Comparison of ENCODE assay signal across 23 cellular contexts in the genomic region with DNA sequence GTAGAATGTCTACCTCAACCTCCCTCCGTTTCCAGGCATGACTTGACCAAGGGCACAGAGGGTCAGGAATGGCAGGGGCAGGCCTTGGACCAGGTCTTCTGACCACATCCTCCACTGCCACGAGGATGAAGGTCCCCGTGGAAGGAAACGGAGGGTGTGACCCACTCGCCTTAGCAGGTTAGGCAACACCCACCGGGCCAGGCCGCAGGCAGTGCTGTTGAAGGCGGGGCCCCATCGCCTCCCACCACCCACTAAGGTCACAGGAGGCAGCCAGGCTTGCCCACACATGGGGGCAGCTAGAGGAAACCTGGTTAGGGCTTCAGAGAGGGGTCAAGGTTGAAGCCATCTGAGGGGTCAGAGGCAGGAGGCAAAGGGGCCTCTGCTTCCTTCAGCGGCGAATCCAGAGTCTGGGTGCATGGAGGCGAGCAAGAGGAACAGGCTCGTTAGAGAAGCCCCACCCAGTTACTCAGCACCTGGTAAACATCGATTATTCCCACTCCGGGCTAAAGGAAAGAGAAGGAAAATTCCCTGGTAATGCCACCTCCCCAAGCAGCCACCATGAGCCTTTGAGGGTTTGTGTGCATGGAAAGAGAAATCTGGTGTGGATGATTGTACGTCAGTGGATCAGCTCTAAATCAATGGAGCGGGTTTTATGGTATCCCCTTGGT. TPM values are rescaled to one million over a fixed set of nuclear protein-coding genes. Genes with fewer than 3 reads are reported as not detected.
DNase-seq lines count a peak whose midpoint lies in the region; ATAC-seq and TF ChIP-seq lines count a peak whose summit lies in the region.
"Had no signal": no experiment of that assay in that cellular context is flagged by ENCODE, and none has a peak within 500 bp of the region (broad histone marks: within the 10 kb centered on the region; RNA-seq: fewer than 3 reads in every experiment).

No MANE protein-coding gene starts in this region.

- H3K4me3 ChIP-seq in H7 (ENCODE audit: insufficient read depth, low read depth, low read length) (no peak overlapping the region), RWPE2 (ENCODE audit: severe bottlenecking) (no peak overlapping the region), mucosa of stomach (ENCODE audit: low read length) (peak overlapping the region; percentile 12)
- H3K4me3 ChIP-seq: K562, MG63, SJCRH30 had no signal

- no peak for ATAC-seq in RWPE2 (ENCODE audit: low read depth)
- ATAC-seq in foreskin keratinocyte = no peak
- ATAC-seq in GM18909 (IDR thresholded peaks at IDR 0.05; ENCODE audit: poor library complexity, unreplicated experiment) = no peak
- ATAC-seq: K562 had no signal

- peak overlapping the region; percentile 14 for H3K27ac ChIP-seq in RWPE2 (ENCODE audit: poor library complexity, severe bottlenecking)
- H3K27ac ChIP-seq in foreskin keratinocyte = peak overlapping the region; percentile 48
- H3K27ac ChIP-seq: C4-2B, SJCRH30 had no signal

- TF ChIP-seq CTCF in RWPE2 (IDR thresholded peaks at IDR 0.05; ENCODE audit: poor library complexity, severe bottlenecking) (no peak), foreskin keratinocyte (conservative IDR thresholded peaks at IDR 0.05) (no peak)

- H3K36me3 ChIP-seq in H7 (replicated peaks; ENCODE audit: control insufficient read depth, insufficient read depth, low read length) (no peaks in the 10 kb centered on the region), RWPE2 (ENCODE audit: low read depth) (no peaks in the 10 kb centered on the region), mucosa of stomach (ENCODE audit: control insufficient read depth, insufficient read depth, low read length) (no peaks in the 10 kb centered on the region)
- H3K36me3 ChIP-seq: MG63, SJCRH30 had no signal

- H3K4me1 ChIP-seq in RWPE2 (ENCODE audit: insufficient read depth, poor library complexity, severe bottlenecking) = peaks cover 26% of the 10 kb centered on the region
- peaks cover 35% of the 10 kb centered on the region for H3K4me1 ChIP-seq in foreskin keratinocyte
- peaks cover 75% of the 10 kb centered on the region for H3K4me1 ChIP-seq in mucosa of stomach (ENCODE audit: control insufficient read depth, insufficient read depth, low read length)
- H3K4me1 ChIP-seq: SJCRH30 had no signal

- H3K27me3 ChIP-seq in H7 (ENCODE audit: control insufficient read depth, insufficient read depth, low read length) (peaks cover 15% of the 10 kb centered on the region; the same call in 1 of the 2 replicates), RWPE2 (ENCODE audit: insufficient read depth, poor library complexity, severe bottlenecking) (no peaks in the 10 kb centered on the region), foreskin keratinocyte (no peaks in the 10 kb centered on the region), mucosa of stomach (ENCODE audit: control insufficient read depth, insufficient read depth, low read length) (peaks cover 18% of the 10 kb centered on the region)
- H3K27me3 ChIP-seq: MG63 had no signal

- DNase-seq in H7 = peak; percentile 30
- DNase-seq in RWPE2 (ENCODE audit: low spot score) = no peak
- no peak for DNase-seq in foreskin keratinocyte
- DNase-seq in HUDEP-2 (lab: John Stamatoyannopoulos, UW; ENCODE audit: unreplicated experiment in 76 of 76) = no peak
- no peak for DNase-seq in effector CD8-positive, alpha-beta T cell (lab: John Stamatoyannopoulos, UW)
- DNase-seq in activated T-cell treated with anti-CD3 and anti-CD28 coated beads for 4 hours = no peak
- DNase-seq: CD8-positive, alpha-beta memory T cell; DMS53; EL; GF-D8; HFFc6; MG63; NCI-H1417; NCI-H1694 treated with DMSO at 0.1 percent for 48 hours; NCI-H2081 treated with DMSO at 0.1 percent for 48 hours; NCI-H446; NCI-H526; SJCRH30 had no signal

- no peaks in the 10 kb centered on the region for H3K9me3 ChIP-seq in RWPE2 (ENCODE audit: severe bottlenecking)
- H3K9me3 ChIP-seq in mucosa of stomach (ENCODE audit: control insufficient read depth, low read length) = no peaks in the 10 kb centered on the region
- H3K9me3 ChIP-seq: MG63, SJCRH30 had no signal

- H3K9ac ChIP-seq in mucosa of stomach (ENCODE audit: low read length) = peak overlapping the region; percentile 50

RNA-seq across cellular contexts. Expression of a gene that starts 37.0 kb away (rescaled TPM):
- 10.5 and 11.7 TPM in 2 replicates for total RNA-seq in H7 (2014; rRNA removed; shearing (Covaris generic))
- total RNA-seq in foreskin keratinocyte = 33.2 and 40.9 TPM in 2 replicates
- polyA plus RNA-seq in foreskin keratinocyte = 18.9 and 23.8 TPM in 2 replicates
- total RNA-seq: K562, LHCN-M2, SJCRH30 had no signal
- polyA plus RNA-seq: CD8-positive, alpha-beta memory T cell; K562 had no signal
